In genomic region chr20:32809907-32810306, GRCh38 we compare ENCODE assay signal across 8 cellular contexts. TPM values are rescaled to one million over a fixed set of nuclear protein-coding genes. Genes with fewer than 3 reads are reported as not detected.
"Had no signal": no experiment of that assay in that cellular context is flagged by ENCODE, and none has a peak within 500 bp of the region (broad histone marks: within the 10 kb centered on the region; RNA-seq: fewer than 3 reads in every experiment).

No MANE protein-coding gene starts in this region.

- H3K4me2 ChIP-seq: KMS-11 had no signal

- H2AFZ ChIP-seq: GM23248 had no signal

- H3K4me3 ChIP-seq: GM23248 had no signal

- H3K9me3 Mint-ChIP-seq: H9 had no signal

- DNase-seq: GM23248, H9, HCEC 1CT, IMR-90, KBM-7 had no signal

- H3K27ac ChIP-seq: GM23248, HL-60, KMS-11 had no signal

- H3K4me3 Mint-ChIP-seq: H9 had no signal

RNA-seq across cellular contexts. Expression of gene EFCAB8, which starts 48.8 kb away (rescaled TPM):
- total RNA-seq: GM23248, HT1080, IMR-90 had no signal
- polyA plus RNA-seq: GM23248, IMR-90 had no signal
